Comparison of ENCODE assay signal across 8 cellular contexts in genomic region chr1:28091043-28091781, GRCh38. TPM values are rescaled to one million over a fixed set of nuclear protein-coding genes. Genes with fewer than 3 reads are reported as not detected.
DNase-seq lines count a peak whose midpoint lies in the region; ATAC-seq and TF ChIP-seq lines count a peak whose summit lies in the region.

No MANE protein-coding gene starts in this region.

- H3F3A ChIP-seq in DOHH2 (ENCODE audit: control insufficient read depth, insufficient read depth): peaks cover 9% of the 10 kb centered on the region

- H3K27me3 ChIP-seq in DOHH2 (ENCODE audit: control insufficient read depth, low read length) (no peaks in the 10 kb centered on the region), MG63 (no peaks in the 10 kb centered on the region)

- no peaks in the 10 kb centered on the region for H3K9me3 ChIP-seq in DOHH2 (ENCODE audit: control insufficient read depth, insufficient read depth, low read length)
- H3K9me3 ChIP-seq in MG63: no peaks in the 10 kb centered on the region

- ATAC-seq in SK-N-SH treated with all-trans-retinoic acid at 6 μM for 48 hours: peak; percentile 8; the same call in 1 of the 3 replicates
- no peak for ATAC-seq in GM19023 (IDR thresholded peaks at IDR 0.05; ENCODE audit: unreplicated experiment)
- ATAC-seq in HG03095 (IDR thresholded peaks at IDR 0.05; ENCODE audit: unreplicated experiment): no peak

- H3K4me1 ChIP-seq in DOHH2 (ENCODE audit: control insufficient read depth, low read length): peaks cover 36% of the 10 kb centered on the region

- intact Hi-C loops in activated naive CD4-positive, alpha-beta T cell treated with anti-CD3 and anti-CD28 coated beads for 36 hours (cut with micrococcal nuclease): loop anchor here (1.0 to 5.0 kb wide), 4 partner anchors 53 to 786 kb away; partner anchors contain the start of gene PHACTR4
- intact Hi-C loops in head of caudate nucleus (cut with DNase I): loop anchor here (5.0 to 10.0 kb wide), 2 partner anchors 64 to 116 kb away; no protein-coding TSS in a partner anchor

- peaks cover 11% of the 10 kb centered on the region for H3K27me3 Mint-ChIP-seq in activated naive CD4-positive, alpha-beta T cell treated with anti-CD3 and anti-CD28 coated beads for 36 hours (ENCODE audit: low read depth)

- H3K9me3 Mint-ChIP-seq in activated naive CD4-positive, alpha-beta T cell treated with anti-CD3 and anti-CD28 coated beads for 36 hours: no peaks in the 10 kb centered on the region

- H3K36me3 ChIP-seq in DOHH2 (ENCODE audit: control insufficient read depth, low read length) (peaks cover 11% of the 10 kb centered on the region), MG63 (no peaks in the 10 kb centered on the region)

- H3K27ac ChIP-seq in DOHH2 (ENCODE audit: low read depth, low read length): peak overlapping the region; percentile 41

- CTCF ChIA-PET in activated naive CD4-positive, alpha-beta T cell treated with anti-CD3 and anti-CD28 coated beads for 36 hours (lab: Charles Lee): interaction anchor here (0.5 to 9.5 kb wide), 28 partner anchors 10 to 587 kb away, joined by 3 to 132 read pairs (median 4); partner anchors contain the start of gene STX12

- peaks cover 17% of the 10 kb centered on the region for H3K4me1 Mint-ChIP-seq in activated naive CD4-positive, alpha-beta T cell treated with anti-CD3 and anti-CD28 coated beads for 36 hours (ENCODE audit: low read depth)

- no peaks in the 10 kb centered on the region for H3K9me2 ChIP-seq in DOHH2 (replicated peaks; ENCODE audit: control insufficient read depth, low read length)

- no peak overlapping the region for H3K27ac Mint-ChIP-seq in activated naive CD4-positive, alpha-beta T cell treated with anti-CD3 and anti-CD28 coated beads for 36 hours

- peak overlapping the region; percentile 38 for H3K4me2 ChIP-seq in DOHH2 (ENCODE audit: low read length)

- no peak overlapping the region for H3K4me3 Mint-ChIP-seq in activated naive CD4-positive, alpha-beta T cell treated with anti-CD3 and anti-CD28 coated beads for 36 hours

- H3K4me3 ChIP-seq in DOHH2 (ENCODE audit: low read length) (peak overlapping the region; percentile 18), MG63 (no peak overlapping the region)

- TF ChIP-seq CTCF in DOHH2 (IDR thresholded peaks at IDR 0.05; ENCODE audit: low read depth, low read length, poor library complexity, severe bottlenecking): peak; percentile 68

- H3K36me3 Mint-ChIP-seq in activated naive CD4-positive, alpha-beta T cell treated with anti-CD3 and anti-CD28 coated beads for 36 hours (ENCODE audit: low read depth): no peaks in the 10 kb centered on the region

- DNase-seq in MG63: peak; percentile 59
- DNase-seq in activated naive CD4-positive, alpha-beta T cell treated with anti-CD3 and anti-CD28 coated beads for 36 hours: peak; percentile 93
- DNase-seq in head of caudate nucleus: peak; percentile 22 to 94 (median 80)
- peak; percentile 69 for DNase-seq in renal cortical epithelial cell (ENCODE audit: low read depth)

- peaks cover 23% of the 10 kb centered on the region for H3K79me2 ChIP-seq in DOHH2 (ENCODE audit: control insufficient read depth, low read length)

- 0 out of 2 replicates have a peak, but pooled peaks cover 3% of the 10 kb centered on the region for H4K20me1 ChIP-seq in DOHH2 (ENCODE audit: control insufficient read depth, insufficient read depth, low read depth, low read length)

TF ChIP-seq in SK-N-SH treated with all-trans-retinoic acid at 6 μM for 48 hours, 23 proteins besides CTCF, POLR2A, EP300 and RAD21:
- no peak for TF ChIP-seq ZFP3 (CRISPR knock-in tag; IDR thresholded peaks at IDR 0.05)
- no peak for TF ChIP-seq ARNTL (CRISPR knock-in tag; IDR thresholded peaks at IDR 0.05; ENCODE audit: borderline replicate concordance, low read depth)

RNA-seq across cellular contexts. Expression of gene EYA3, which starts 2.8 kb away (rescaled TPM):
- total RNA-seq in MG63 (2014; rRNA removed; shearing (Covaris generic); ENCODE audit: low replicate concordance): 7.2 and 23.1 TPM in 2 replicates
- total RNA-seq in activated naive CD4-positive, alpha-beta T cell treated with anti-CD3 and anti-CD28 coated beads for 36 hours: 10 to 100 TPM; 25.4 to 25.9 TPM
- total RNA-seq in renal cortical epithelial cell: 15.3 and 25.8 TPM in 2 replicates
